ENCODE assay signal across 9 cellular contexts in the genomic region with DNA sequence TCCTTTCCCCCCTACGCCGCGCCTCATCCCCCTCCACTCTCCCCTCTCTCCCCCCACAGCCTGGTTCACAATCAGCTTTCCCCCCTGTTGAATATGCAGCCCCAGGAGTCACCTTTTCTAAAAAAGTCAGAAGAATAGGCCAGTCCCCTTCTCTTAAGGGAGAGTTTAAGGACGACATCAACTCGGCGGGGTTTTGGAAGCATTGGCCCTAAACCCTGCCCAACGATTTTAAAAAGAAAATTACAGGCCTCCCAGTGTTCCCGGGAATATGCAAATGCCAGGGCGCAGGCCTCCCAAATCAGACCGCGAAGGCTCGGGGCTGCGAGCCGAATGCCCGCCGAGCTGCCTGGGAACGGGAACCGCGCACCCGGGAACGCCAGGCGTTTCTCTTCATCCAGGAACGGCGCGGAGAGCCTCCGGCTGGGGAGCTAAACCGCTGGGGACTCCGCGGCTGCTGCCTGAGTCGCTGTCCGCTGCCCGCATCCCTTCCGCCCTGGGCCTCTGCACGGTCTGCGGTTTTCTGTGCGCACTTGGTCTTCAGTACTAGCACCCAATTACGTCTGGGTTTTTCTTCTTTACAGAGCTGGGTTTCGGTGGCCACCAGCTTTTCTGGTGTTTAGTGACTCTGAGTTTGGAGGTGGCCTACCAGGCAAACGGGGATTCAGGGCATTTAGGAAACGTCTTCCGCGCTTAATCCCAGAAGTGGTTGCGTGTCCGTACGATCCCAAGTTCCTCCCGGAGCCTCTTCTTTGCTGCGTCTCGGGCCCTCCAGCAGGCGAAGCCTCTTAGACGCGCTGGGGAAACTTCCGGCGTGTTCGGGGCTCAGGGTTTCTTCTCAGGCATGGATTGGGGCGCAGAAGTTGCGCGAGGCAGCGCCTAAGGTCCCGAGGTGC. TPM values are rescaled to one million over a fixed set of nuclear protein-coding genes. Genes with fewer than 3 reads are reported as not detected.
A peak's percentile ranks its signal among the peaks of the same experiment; 100 is the strongest.
DNase-seq lines count a peak whose midpoint lies in the region; ATAC-seq and TF ChIP-seq lines count a peak whose summit lies in the region.
"Had no signal": no experiment of that assay in that cellular context is flagged by ENCODE, and none has a peak within 500 bp of the region (broad histone marks: within the 10 kb centered on the region; RNA-seq: fewer than 3 reads in every experiment).

No MANE protein-coding gene starts in this region.

- intact Hi-C loops in esophagus squamous epithelium (cut with DNase I) = no loop called here

- H3K4me1 Mint-ChIP-seq in natural killer cell treated with Interleukin-12 subunit alpha and Interleukin-12 subunit beta and Interleukin-15 and Interleukin-18, amount 100 ng/mL, for 72 hours (ENCODE audit: low read depth in 2 of 2) = peaks cover 8 to 9% of the 10 kb centered on the region in 2 donors

- TF ChIP-seq POLR2A in esophagus squamous epithelium (IDR thresholded peaks at IDR 0.05) = no peak

- no peaks in the 10 kb centered on the region for H3K36me3 Mint-ChIP-seq in natural killer cell treated with Interleukin-12 subunit alpha and Interleukin-12 subunit beta and Interleukin-15 and Interleukin-18, amount 100 ng/mL, for 72 hours

- no peak overlapping the region for H3K27ac Mint-ChIP-seq in natural killer cell treated with Interleukin-12 subunit alpha and Interleukin-12 subunit beta and Interleukin-15 and Interleukin-18, amount 100 ng/mL, for 72 hours

- ATAC-seq in natural killer cell treated with Interleukin-12 subunit alpha and Interleukin-12 subunit beta and Interleukin-15 and Interleukin-18, amount 100 ng/mL, for 72 hours = no peak
- ATAC-seq in GM21423 (IDR thresholded peaks at IDR 0.05; ENCODE audit: unreplicated experiment) (no peak), GM19452 (IDR thresholded peaks at IDR 0.05; ENCODE audit: unreplicated experiment) (no peak)

- TF ChIP-seq CTCF in esophagus squamous epithelium (IDR thresholded peaks at IDR 0.05) = no peak

- peaks cover 0 to 100% (median 47%) of the 10 kb centered on the region in 4 donors for H3K27me3 ChIP-seq in esophagus squamous epithelium

- 15 to 39% methylated on average over 6 to 23 of the region's 59 CpGs for WGBS in esophagus squamous epithelium, 2 donors

- no peaks in the 10 kb centered on the region for H3K9me3 Mint-ChIP-seq in natural killer cell treated with Interleukin-12 subunit alpha and Interleukin-12 subunit beta and Interleukin-15 and Interleukin-18, amount 100 ng/mL, for 72 hours

- H3K4me1 ChIP-seq in esophagus squamous epithelium = peaks cover 3 to 78% (median 23%) of the 10 kb centered on the region in 3 donors

- peaks cover 51 to 63% of the 10 kb centered on the region in 2 donors for H3K27me3 Mint-ChIP-seq in natural killer cell treated with Interleukin-12 subunit alpha and Interleukin-12 subunit beta and Interleukin-15 and Interleukin-18, amount 100 ng/mL, for 72 hours

- peak overlapping the region; percentile 7 to 94 (median 67) for H3K27ac ChIP-seq in esophagus squamous epithelium

- peak overlapping the region; percentile 25 to 79 (median 68) for H3K4me3 ChIP-seq in esophagus squamous epithelium

- H3K4me3 Mint-ChIP-seq in natural killer cell treated with Interleukin-12 subunit alpha and Interleukin-12 subunit beta and Interleukin-15 and Interleukin-18, amount 100 ng/mL, for 72 hours = peak overlapping the region; percentile 10

- H3K36me3 ChIP-seq in esophagus squamous epithelium = peaks cover 0 to 38% (median 0%) of the 10 kb centered on the region in 3 donors

- DNase-seq in EH (ENCODE audit: low read depth) (peak; percentile 71), NCI-H748 treated with DMSO at 0.1 percent for 48 hours (lab: John Stamatoyannopoulos, UW) (peak; percentile 27), esophagus squamous epithelium (lab: John Stamatoyannopoulos, UW) (no peak), NCI-H2171 treated with DMSO at 0.1 percent for 48 hours (lab: John Stamatoyannopoulos, UW) (no peak), HPDE6-E6E7 (ENCODE audit: extremely low spot score) (no peak)
- DNase-seq in natural killer cell treated with Interleukin-12 subunit alpha and Interleukin-12 subunit beta and Interleukin-15 and Interleukin-18, amount 100 ng/mL, for 72 hours (ENCODE audit: low spot score) = no peak
- DNase-seq: NCI-H2029 treated with DMSO at 0.1 percent for 48 hours had no signal

- H3K9me3 ChIP-seq in esophagus squamous epithelium = no peaks in the 10 kb centered on the region

RNA-seq across cellular contexts. Expression of gene IRX5, which starts 5.7 kb away (rescaled TPM):
- total RNA-seq in esophagus squamous epithelium = 10 to 100 TPM; 11.9 to 23.5 (median 14.0) TPM
- not detected for total RNA-seq in natural killer cell treated with Interleukin-12 subunit alpha and Interleukin-12 subunit beta and Interleukin-15 and Interleukin-18, amount 100 ng/mL, for 72 hours

Comparison
In these comparisons a context has a peak if more than half of its experiments do, and no peak if none do; other contexts are left out.
1. DNase-seq: peak in EH (single experiment) and NCI-H748 treated with DMSO at 0.1 percent for 48 hours (single experiment); none in esophagus squamous epithelium (single experiment), natural killer cell treated with Interleukin-12 subunit alpha and Interleukin-12 subunit beta and Interleukin-15 and Interleukin-18, amount 100 ng/mL, for 72 hours (single experiment), NCI-H2171 treated with DMSO at 0.1 percent for 48 hours (single experiment) and HPDE6-E6E7 (single experiment).
2. RNA of gene IRX5, which starts 5.7 kb away (total RNA-seq): 11.9 to 23.5 TPM in esophagus squamous epithelium; not detected in natural killer cell treated with Interleukin-12 subunit alpha and Interleukin-12 subunit beta and Interleukin-15 and Interleukin-18, amount 100 ng/mL, for 72 hours; every median in the first group is over 10 times any median in the second.